ENCODE assay signal across 1 cellular context in genomic region chr10:70662362-70663220, GRCh38.
A peak's percentile ranks its signal among the peaks of the same experiment; 100 is the strongest.
TF ChIP-seq lines count a peak whose summit lies in the region.

No MANE protein-coding gene starts in this region.

TF ChIP-seq in K562, 482 proteins besides CTCF, POLR2A, EP300 and RAD21 (continued from another document and continues in another):
- TF ChIP-seq JUND (IDR thresholded peaks at IDR 0.05; ENCODE audit: borderline replicate concordance, low read depth, low read length) (no peak), JUND (tag; IDR thresholded peaks at IDR 0.05; ENCODE audit: borderline replicate concordance, low read depth, low read length) (peak; percentile 44; the same call in 1 of the 3 replicates), SMARCA4 (IDR thresholded peaks at IDR 0.05) (0 out of 2 replicates have a peak, but pooled peaks have one; percentile 25), TEAD1 (CRISPR knock-in tag; IDR thresholded peaks at IDR 0.05) (0 out of 4 replicates have a peak, but pooled peaks of 1 of the 2 experiments have one; percentile 47), HMG20B (CRISPR knock-in tag; IDR thresholded peaks at IDR 0.05) (no peak), BCOR (IDR thresholded peaks at IDR 0.05) (0 out of 2 replicates have a peak, but pooled peaks have one; percentile 61), NR2C1 (IDR thresholded peaks at IDR 0.05) (no peak), NR2C1 (tag; IDR thresholded peaks at IDR 0.05) (peak; percentile 20; the same call in 1 of the 2 replicates), TAF7 (tag; IDR thresholded peaks at IDR 0.05) (0 out of 2 replicates have a peak, but pooled peaks have one; percentile 7), ZNF668 (CRISPR knock-in tag; IDR thresholded peaks at IDR 0.05) (0 out of 2 replicates have a peak, but pooled peaks have one; percentile 68), HDAC8 (tag; IDR thresholded peaks at IDR 0.05) (no peak), FOXK2 (conservative IDR thresholded peaks at IDR 0.05 in 1 of 2, IDR thresholded peaks at IDR 0.05 in 1 of 2; ENCODE audit: low read depth in 2 of 2) (peak; percentile 90 to 91), NR4A1 (CRISPR knock-in tag; IDR thresholded peaks at IDR 0.05) (no peak), NR4A1 (tag; IDR thresholded peaks at IDR 0.05) (peak; percentile 71), MECOM (CRISPR knock-in tag; IDR thresholded peaks at IDR 0.05) (0 out of 2 replicates have a peak, but pooled peaks have one; percentile 15), MAFF (IDR thresholded peaks at IDR 0.05; ENCODE audit: low read length) (peak; percentile 23; the same call in 1 of the 2 replicates), ZNF785 (CRISPR knock-in tag; IDR thresholded peaks at IDR 0.05) (no peak), TARDBP (IDR thresholded peaks at IDR 0.05) (0 out of 2 replicates have a peak, but pooled peaks have one; percentile 49), NBN (IDR thresholded peaks at IDR 0.05; ENCODE audit: low read depth) (0 out of 2 replicates have a peak, but pooled peaks have one; percentile 15), GTF2B (IDR thresholded peaks at IDR 0.05; ENCODE audit: extremely low read depth, insufficient read length) (no peak), MYNN (IDR thresholded peaks at IDR 0.05) (no peak), MYNN (CRISPR knock-in tag; IDR thresholded peaks at IDR 0.05) (no peak), GATAD2A (IDR thresholded peaks at IDR 0.05) (peak; percentile 64; the same call in 1 of the 2 replicates), RHOXF2B (CRISPR knock-in tag; conservative IDR thresholded peaks at IDR 0.05) (0 out of 2 replicates have a peak, but pooled peaks have one; percentile 6), SOX6 (IDR thresholded peaks at IDR 0.05) (0 out of 2 replicates have a peak, but pooled peaks have one; percentile 14), DMBX1 (CRISPR knock-in tag; IDR thresholded peaks at IDR 0.05; ENCODE audit: borderline replicate concordance) (peak; percentile 77; the same call in 1 of the 2 replicates), POLR2AphosphoS5 (IDR thresholded peaks at IDR 0.05; ENCODE audit: control insufficient read depth, insufficient read depth, low read depth, low read length) (peak; percentile 11; the same call in 1 of the 2 replicates), NFE2 (IDR thresholded peaks at IDR 0.05; ENCODE audit: low read depth) (peak; percentile 86), SAFB (IDR thresholded peaks at IDR 0.05; ENCODE audit: borderline replicate concordance, low read depth, low read length) (no peak), FOXA1 (IDR thresholded peaks at IDR 0.05; ENCODE audit: borderline replicate concordance) (no peak), CREB3 (tag; conservative IDR thresholded peaks at IDR 0.05; ENCODE audit: low read depth) (peak; percentile 77; the same call in 1 of the 2 replicates), MEF2D (tag; conservative IDR thresholded peaks at IDR 0.05; ENCODE audit: low read depth) (peak; percentile 70; the same call in 1 of the 2 replicates), TAL1 (IDR thresholded peaks at IDR 0.05) (no peak), TBL1XR1 (IDR thresholded peaks at IDR 0.05; ENCODE audit: low read length in 2 of 2) (0 out of 4 replicates have a peak, but pooled peaks of 1 of the 2 experiments have one; percentile 31), ZNF780A (CRISPR knock-in tag; IDR thresholded peaks at IDR 0.05) (no peak)
- TF ChIP-seq, protein P1, sequence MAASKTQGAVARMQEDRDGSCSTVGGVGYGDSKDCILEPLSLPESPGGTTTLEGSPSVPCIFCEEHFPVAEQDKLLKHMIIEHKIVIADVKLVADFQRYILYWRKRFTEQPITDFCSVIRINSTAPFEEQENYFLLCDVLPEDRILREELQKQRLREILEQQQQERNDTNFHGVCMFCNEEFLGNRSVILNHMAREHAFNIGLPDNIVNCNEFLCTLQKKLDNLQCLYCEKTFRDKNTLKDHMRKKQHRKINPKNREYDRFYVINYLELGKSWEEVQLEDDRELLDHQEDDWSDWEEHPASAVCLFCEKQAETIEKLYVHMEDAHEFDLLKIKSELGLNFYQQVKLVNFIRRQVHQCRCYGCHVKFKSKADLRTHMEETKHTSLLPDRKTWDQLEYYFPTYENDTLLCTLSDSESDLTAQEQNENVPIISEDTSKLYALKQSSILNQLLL (CRISPR knock-in tag; IDR thresholded peaks at IDR 0.05; ENCODE audit: borderline replicate concordance), result no peak
- TF ChIP-seq, protein P2, sequence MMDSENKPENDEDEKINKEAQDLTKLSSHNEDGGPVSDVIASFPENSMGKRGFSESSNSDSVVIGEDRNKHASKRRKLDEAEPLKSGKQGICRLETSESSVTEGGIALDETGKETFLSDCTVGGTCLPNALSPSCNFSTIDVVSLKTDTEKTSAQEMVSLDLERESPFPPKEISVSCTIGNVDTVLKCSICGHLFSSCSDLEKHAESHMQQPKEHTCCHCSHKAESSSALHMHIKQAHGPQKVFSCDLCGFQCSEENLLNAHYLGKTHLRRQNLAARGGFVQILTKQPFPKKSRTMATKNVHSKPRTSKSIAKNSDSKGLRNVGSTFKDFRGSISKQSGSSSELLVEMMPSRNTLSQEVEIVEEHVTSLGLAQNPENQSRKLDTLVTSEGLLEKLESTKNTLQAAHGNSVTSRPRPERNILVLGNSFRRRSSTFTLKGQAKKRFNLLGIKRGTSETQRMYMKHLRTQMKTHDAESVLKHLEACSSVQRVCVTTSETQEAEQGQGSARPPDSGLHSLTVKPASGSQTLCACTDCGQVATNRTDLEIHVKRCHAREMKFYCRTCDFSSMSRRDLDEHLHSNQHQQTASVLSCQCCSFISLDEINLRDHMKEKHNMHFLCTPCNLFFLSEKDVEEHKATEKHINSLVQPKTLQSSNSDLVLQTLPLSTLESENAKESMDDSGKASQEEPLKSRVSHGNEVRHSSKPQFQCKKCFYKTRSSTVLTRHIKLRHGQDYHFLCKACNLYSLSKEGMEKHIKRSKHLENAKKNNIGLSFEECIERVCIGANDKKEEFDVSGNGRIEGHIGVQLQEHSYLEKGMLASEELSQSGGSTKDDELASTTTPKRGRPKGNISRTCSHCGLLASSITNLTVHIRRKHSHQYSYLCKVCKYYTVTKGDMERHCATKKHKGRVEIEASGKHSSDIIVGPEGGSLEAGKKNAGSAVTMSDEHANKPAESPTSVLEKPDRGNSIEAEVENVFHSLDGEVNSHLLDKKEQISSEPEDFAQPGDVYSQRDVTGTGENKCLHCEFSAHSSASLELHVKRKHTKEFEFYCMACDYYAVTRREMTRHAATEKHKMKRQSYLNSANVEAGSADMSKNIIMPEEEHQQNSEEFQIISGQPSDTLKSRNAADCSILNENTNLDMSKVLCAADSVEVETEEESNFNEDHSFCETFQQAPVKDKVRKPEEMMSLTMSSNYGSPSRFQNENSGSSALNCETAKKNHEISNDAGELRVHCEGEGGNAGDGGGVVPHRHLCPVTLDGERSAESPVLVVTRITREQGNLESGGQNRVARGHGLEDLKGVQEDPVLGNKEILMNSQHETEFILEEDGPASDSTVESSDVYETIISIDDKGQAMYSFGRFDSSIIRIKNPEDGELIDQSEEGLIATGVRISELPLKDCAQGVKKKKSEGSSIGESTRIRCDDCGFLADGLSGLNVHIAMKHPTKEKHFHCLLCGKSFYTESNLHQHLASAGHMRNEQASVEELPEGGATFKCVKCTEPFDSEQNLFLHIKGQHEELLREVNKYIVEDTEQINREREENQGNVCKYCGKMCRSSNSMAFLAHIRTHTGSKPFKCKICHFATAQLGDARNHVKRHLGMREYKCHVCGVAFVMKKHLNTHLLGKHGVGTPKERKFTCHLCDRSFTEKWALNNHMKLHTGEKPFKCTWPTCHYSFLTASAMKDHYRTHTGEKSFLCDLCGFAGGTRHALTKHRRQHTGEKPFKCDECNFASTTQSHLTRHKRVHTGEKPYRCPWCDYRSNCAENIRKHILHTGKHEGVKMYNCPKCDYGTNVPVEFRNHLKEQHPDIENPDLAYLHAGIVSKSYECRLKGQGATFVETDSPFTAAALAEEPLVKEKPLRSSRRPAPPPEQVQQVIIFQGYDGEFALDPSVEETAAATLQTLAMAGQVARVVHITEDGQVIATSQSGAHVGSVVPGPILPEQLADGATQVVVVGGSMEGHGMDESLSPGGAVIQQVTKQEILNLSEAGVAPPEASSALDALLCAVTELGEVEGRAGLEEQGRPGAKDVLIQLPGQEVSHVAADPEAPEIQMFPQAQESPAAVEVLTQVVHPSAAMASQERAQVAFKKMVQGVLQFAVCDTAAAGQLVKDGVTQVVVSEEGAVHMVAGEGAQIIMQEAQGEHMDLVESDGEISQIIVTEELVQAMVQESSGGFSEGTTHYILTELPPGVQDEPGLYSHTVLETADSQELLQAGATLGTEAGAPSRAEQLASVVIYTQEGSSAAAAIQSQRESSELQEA (IDR thresholded peaks at IDR 0.05; ENCODE audit: low read depth), result no peak
- TF ChIP-seq, protein P3, sequence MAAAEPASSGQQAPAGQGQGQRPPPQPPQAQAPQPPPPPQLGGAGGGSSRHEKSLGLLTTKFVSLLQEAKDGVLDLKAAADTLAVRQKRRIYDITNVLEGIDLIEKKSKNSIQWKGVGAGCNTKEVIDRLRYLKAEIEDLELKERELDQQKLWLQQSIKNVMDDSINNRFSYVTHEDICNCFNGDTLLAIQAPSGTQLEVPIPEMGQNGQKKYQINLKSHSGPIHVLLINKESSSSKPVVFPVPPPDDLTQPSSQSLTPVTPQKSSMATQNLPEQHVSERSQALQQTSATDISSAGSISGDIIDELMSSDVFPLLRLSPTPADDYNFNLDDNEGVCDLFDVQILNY (CRISPR knock-in tag; IDR thresholded peaks at IDR 0.05), result no peak
- TF ChIP-seq, protein P4, sequence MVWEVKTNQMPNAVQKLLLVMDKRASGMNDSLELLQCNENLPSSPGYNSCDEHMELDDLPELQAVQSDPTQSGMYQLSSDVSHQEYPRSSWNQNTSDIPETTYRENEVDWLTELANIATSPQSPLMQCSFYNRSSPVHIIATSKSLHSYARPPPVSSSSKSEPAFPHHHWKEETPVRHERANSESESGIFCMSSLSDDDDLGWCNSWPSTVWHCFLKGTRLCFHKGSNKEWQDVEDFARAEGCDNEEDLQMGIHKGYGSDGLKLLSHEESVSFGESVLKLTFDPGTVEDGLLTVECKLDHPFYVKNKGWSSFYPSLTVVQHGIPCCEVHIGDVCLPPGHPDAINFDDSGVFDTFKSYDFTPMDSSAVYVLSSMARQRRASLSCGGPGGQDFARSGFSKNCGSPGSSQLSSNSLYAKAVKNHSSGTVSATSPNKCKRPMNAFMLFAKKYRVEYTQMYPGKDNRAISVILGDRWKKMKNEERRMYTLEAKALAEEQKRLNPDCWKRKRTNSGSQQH (CRISPR knock-in tag; IDR thresholded peaks at IDR 0.05), result no peak
- TF ChIP-seq, protein P5, sequence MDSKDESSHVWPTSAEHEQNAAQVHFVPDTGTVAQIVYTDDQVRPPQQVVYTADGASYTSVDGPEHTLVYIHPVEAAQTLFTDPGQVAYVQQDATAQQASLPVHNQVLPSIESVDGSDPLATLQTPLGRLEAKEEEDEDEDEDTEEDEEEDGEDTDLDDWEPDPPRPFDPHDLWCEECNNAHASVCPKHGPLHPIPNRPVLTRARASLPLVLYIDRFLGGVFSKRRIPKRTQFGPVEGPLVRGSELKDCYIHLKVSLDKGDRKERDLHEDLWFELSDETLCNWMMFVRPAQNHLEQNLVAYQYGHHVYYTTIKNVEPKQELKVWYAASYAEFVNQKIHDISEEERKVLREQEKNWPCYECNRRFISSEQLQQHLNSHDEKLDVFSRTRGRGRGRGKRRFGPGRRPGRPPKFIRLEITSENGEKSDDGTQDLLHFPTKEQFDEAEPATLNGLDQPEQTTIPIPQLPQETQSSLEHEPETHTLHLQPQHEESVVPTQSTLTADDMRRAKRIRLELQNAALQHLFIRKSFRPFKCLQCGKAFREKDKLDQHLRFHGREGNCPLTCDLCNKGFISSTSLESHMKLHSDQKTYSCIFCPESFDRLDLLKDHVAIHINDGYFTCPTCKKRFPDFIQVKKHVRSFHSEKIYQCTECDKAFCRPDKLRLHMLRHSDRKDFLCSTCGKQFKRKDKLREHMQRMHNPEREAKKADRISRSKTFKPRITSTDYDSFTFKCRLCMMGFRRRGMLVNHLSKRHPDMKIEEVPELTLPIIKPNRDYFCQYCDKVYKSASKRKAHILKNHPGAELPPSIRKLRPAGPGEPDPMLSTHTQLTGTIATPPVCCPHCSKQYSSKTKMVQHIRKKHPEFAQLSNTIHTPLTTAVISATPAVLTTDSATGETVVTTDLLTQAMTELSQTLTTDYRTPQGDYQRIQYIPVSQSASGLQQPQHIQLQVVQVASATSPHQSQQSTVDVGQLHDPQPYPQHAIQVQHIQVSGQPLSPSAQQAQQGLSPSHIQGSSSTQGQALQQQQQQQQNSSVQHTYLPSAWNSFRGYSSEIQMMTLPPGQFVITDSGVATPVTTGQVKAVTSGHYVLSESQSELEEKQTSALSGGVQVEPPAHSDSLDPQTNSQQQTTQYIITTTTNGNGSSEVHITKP (IDR thresholded peaks at IDR 0.05; ENCODE audit: partially characterized antibody), result peak; percentile 83
- TF ChIP-seq, protein P6, sequence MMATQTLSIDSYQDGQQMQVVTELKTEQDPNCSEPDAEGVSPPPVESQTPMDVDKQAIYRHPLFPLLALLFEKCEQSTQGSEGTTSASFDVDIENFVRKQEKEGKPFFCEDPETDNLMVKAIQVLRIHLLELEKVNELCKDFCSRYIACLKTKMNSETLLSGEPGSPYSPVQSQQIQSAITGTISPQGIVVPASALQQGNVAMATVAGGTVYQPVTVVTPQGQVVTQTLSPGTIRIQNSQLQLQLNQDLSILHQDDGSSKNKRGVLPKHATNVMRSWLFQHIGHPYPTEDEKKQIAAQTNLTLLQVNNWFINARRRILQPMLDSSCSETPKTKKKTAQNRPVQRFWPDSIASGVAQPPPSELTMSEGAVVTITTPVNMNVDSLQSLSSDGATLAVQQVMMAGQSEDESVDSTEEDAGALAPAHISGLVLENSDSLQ (IDR thresholded peaks at IDR 0.05), result no peak
- TF ChIP-seq, protein P7, sequence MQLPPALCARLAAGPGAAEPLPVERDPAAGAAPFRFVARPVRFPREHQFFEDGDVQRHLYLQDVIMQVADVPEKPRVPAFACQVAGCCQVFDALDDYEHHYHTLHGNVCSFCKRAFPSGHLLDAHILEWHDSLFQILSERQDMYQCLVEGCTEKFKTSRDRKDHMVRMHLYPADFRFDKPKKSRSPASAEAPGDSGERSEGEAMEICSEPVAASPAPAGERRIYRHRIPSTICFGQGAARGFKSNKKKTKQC (CRISPR knock-in tag; IDR thresholded peaks at IDR 0.05), result no peak
